ENCODE assay signal across 8 cellular contexts in the genomic region with DNA sequence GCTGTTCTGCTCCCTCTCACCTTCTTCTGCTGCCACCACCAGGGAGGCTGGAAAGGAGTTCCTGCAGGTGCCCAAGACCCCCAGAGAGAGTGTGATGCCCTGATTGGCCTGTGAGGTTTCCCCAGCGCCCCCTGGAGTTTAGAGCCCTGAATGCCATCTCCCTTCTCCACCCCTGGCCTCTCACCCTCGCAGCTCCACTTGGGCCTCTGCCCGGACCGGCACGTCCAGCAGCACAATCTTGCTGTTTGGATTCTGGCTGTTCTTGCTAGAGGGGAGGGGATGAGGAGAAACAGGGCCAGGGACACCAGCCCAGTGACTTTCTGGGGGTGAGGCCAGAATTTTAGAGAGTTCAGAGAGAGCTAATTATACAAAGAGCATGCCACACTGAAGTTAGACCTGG. TPM values are rescaled to one million over a fixed set of nuclear protein-coding genes. Genes with fewer than 3 reads are reported as not detected.
DNase-seq lines count a peak whose midpoint lies in the region; ATAC-seq, FAIRE-seq and TF ChIP-seq lines count a peak whose summit lies in the region.

No MANE protein-coding gene starts in this region.

- H3K4me1 Mint-ChIP-seq in activated naive CD8-positive, alpha-beta T cell treated with anti-CD3 and anti-CD28 coated beads for 36 hours = no peaks in the 10 kb centered on the region

- no peak for ATAC-seq in GM18511 (IDR thresholded peaks at IDR 0.05; ENCODE audit: unreplicated experiment)
- no peak for ATAC-seq in HG02678 (IDR thresholded peaks at IDR 0.05; ENCODE audit: unreplicated experiment)

- no peak overlapping the region for H3K4me3 ChIP-seq in AG09309 (ENCODE audit: control insufficient read depth, low read depth, low read length)
- H3K4me3 ChIP-seq in keratinocyte (ENCODE audit: control insufficient read depth in 2 of 3, extremely low read depth in 1 of 3, insufficient read depth in 2 of 3, low read depth in 1 of 3, low read length in 3 of 3) = no peak overlapping the region

- no peaks in the 10 kb centered on the region for H3K9me3 ChIP-seq in keratinocyte (ENCODE audit: control insufficient read depth, low read depth, low read length)

- no peak overlapping the region for H2AFZ ChIP-seq in keratinocyte (ENCODE audit: control insufficient read depth, low read length)

- no peaks in the 10 kb centered on the region for H3K9me3 Mint-ChIP-seq in activated naive CD8-positive, alpha-beta T cell treated with anti-CD3 and anti-CD28 coated beads for 36 hours

- no peaks in the 10 kb centered on the region for H3K4me1 ChIP-seq in keratinocyte (ENCODE audit: control insufficient read depth, extremely low read depth, insufficient read depth, low read length)

- H3K27me3 ChIP-seq in keratinocyte (ENCODE audit: control insufficient read depth, extremely low read depth, insufficient read depth, low read length) = peaks cover 6% of the 10 kb centered on the region

- H3K27ac ChIP-seq in keratinocyte (ENCODE audit: control insufficient read depth, insufficient read depth, low read length) = no peak overlapping the region

- no peak overlapping the region for H3K27ac Mint-ChIP-seq in activated naive CD8-positive, alpha-beta T cell treated with anti-CD3 and anti-CD28 coated beads for 36 hours

- H3K79me2 ChIP-seq in keratinocyte (ENCODE audit: control insufficient read depth, insufficient read depth, low read length) = no peaks in the 10 kb centered on the region

- TF ChIP-seq CTCF in AG09309 (IDR thresholded peaks at IDR 0.05; ENCODE audit: control insufficient read depth, insufficient read depth, low read depth, low read length, missing control alignments) (peak; percentile 56), GM20000 (IDR thresholded peaks at IDR 0.05; ENCODE audit: extremely low read depth, missing control alignments) (peak; percentile 32), keratinocyte (optimal IDR thresholded peaks at IDR 0.05 in 1 of 3, IDR thresholded peaks at IDR 0.05 in 1 of 3, conservative IDR thresholded peaks at IDR 0.05 in 1 of 3; ENCODE audit: extremely low read depth in 1 of 3, insufficient read depth in 2 of 3, low read length in 3 of 3) (peak; percentile 59 to 62 (median 61))

- no peak overlapping the region for H3K4me2 ChIP-seq in keratinocyte (ENCODE audit: control insufficient read depth, extremely low read depth, insufficient read depth, low read depth, low read length)

- dilution Hi-C loops in keratinocyte (cut with MboI; ENCODE audit: extremely low pct_ligation_motif_present, low sequenced_read_pairs) = no loop called here

- no peak overlapping the region for H3K9ac ChIP-seq in keratinocyte (ENCODE audit: control insufficient read depth, extremely low read depth, insufficient read depth, low read length)

- peaks cover 13% of the 10 kb centered on the region for H3K27me3 Mint-ChIP-seq in activated naive CD8-positive, alpha-beta T cell treated with anti-CD3 and anti-CD28 coated beads for 36 hours

- DNase-seq in AG09309 (ENCODE audit: low read depth) (no peak), GM20000 (ENCODE audit: low spot score) (peak; percentile 75), keratinocyte (ENCODE audit: low read depth, low spot score) (no peak), HK-2 (ENCODE audit: unreplicated experiment) (no peak)
- peak; percentile 25 for DNase-seq in activated naive CD8-positive, alpha-beta T cell treated with anti-CD3 and anti-CD28 coated beads for 36 hours
- DNase-seq in stimulated activated CD4-positive, alpha-beta T cell treated with anti-CD3 and anti-CD28 coated beads, Interleukin-4, amount 100 ng/mL, for 1 hour = no peak

- H3K36me3 ChIP-seq in keratinocyte (ENCODE audit: control insufficient read depth in 2 of 2, extremely low read depth in 1 of 2, insufficient read depth in 2 of 2, low read length in 2 of 2) = no peaks in the 10 kb centered on the region

- H3K9me1 ChIP-seq in keratinocyte (ENCODE audit: control insufficient read depth, extremely low read depth, insufficient read depth, low read length) = no peaks in the 10 kb centered on the region

- no peak overlapping the region for H3K4me3 Mint-ChIP-seq in activated naive CD8-positive, alpha-beta T cell treated with anti-CD3 and anti-CD28 coated beads for 36 hours

- no peak for FAIRE-seq in keratinocyte (lab: Jason Lieb, UNC)

- no peaks in the 10 kb centered on the region for H3K36me3 Mint-ChIP-seq in activated naive CD8-positive, alpha-beta T cell treated with anti-CD3 and anti-CD28 coated beads for 36 hours

- H4K20me1 ChIP-seq in keratinocyte (ENCODE audit: control insufficient read depth, extremely low read depth, insufficient read depth, low read length) = no peaks in the 10 kb centered on the region

RNA-seq across cellular contexts. Expression of a gene that starts 12.5 kb away (rescaled TPM):
- under 1 TPM; 0.14 to 0.19 TPM for total RNA-seq in activated naive CD8-positive, alpha-beta T cell treated with anti-CD3 and anti-CD28 coated beads for 36 hours
- 0.35 to 0.95 TPM (median 0.37 TPM) in 3 replicates for polyA plus RNA-seq in keratinocyte
- not detected for polyA plus RNA-seq in keratinocyte (2011; ENCODE audit: low read depth)
- 0.28 and 0.84 TPM in 2 replicates for polyA plus RNA-seq in keratinocyte (2011; cell fraction: cytosol; rRNA removed)
- 0.94 and 1.6 TPM in 2 replicates for polyA plus RNA-seq in keratinocyte (2011; cell fraction: nucleus; rRNA removed)
- polyA plus RNA-seq in keratinocyte (2012; ENCODE audit: low replicate concordance) = 0.72 and 1.0 TPM in 2 replicates
- polyA minus RNA-seq in keratinocyte = 0.38 to 1.7 TPM (median 0.53 TPM) in 3 replicates
- polyA minus RNA-seq in keratinocyte (2011; cell fraction: cytosol; rRNA and poly(A)+ RNA removed) = 0.58 TPM
- 2.1 and 2.6 TPM in 2 replicates for polyA minus RNA-seq in keratinocyte (2011; cell fraction: nucleus; rRNA and poly(A)+ RNA removed)

RNA-seq across cellular contexts. Expression of a gene that starts 13.3 kb away (rescaled TPM):
- total RNA-seq in activated naive CD8-positive, alpha-beta T cell treated with anti-CD3 and anti-CD28 coated beads for 36 hours = under 1 TPM; 0.36 to 0.62 TPM
- polyA plus RNA-seq in keratinocyte = 0.06 TPM in 1 of 3 replicates, not detected in the others
- polyA plus RNA-seq in keratinocyte (2011; ENCODE audit: low read depth) = not detected
- not detected in 2 replicates for polyA plus RNA-seq in keratinocyte (2011; cell fraction: cytosol; rRNA removed)
- 0.09 and 0.11 TPM in 2 replicates for polyA plus RNA-seq in keratinocyte (2011; cell fraction: nucleus; rRNA removed)
- 0.07 TPM in 1 of 2 replicates, not detected in the other for polyA plus RNA-seq in keratinocyte (2012; ENCODE audit: low replicate concordance)
- not detected in 3 replicates for polyA minus RNA-seq in keratinocyte
- not detected for polyA minus RNA-seq in keratinocyte (2011; cell fraction: cytosol; rRNA and poly(A)+ RNA removed)
- 0.54 TPM in 1 of 2 replicates, not detected in the other for polyA minus RNA-seq in keratinocyte (2011; cell fraction: nucleus; rRNA and poly(A)+ RNA removed)

RNA-seq across cellular contexts. Expression of a gene that starts 31.0 kb away (rescaled TPM):
- total RNA-seq in activated naive CD8-positive, alpha-beta T cell treated with anti-CD3 and anti-CD28 coated beads for 36 hours = 10 to 100 TPM; 34.4 to 36.1 TPM
- polyA plus RNA-seq in keratinocyte = 179 to 316 TPM (median 274 TPM) in 3 replicates
- 101 TPM for polyA plus RNA-seq in keratinocyte (2011; ENCODE audit: low read depth)
- 328 and 700 TPM in 2 replicates for polyA plus RNA-seq in keratinocyte (2011; cell fraction: cytosol; rRNA removed)
- 1,175 and 2,003 TPM in 2 replicates for polyA plus RNA-seq in keratinocyte (2011; cell fraction: nucleus; rRNA removed)
- 414 and 541 TPM in 2 replicates for polyA plus RNA-seq in keratinocyte (2012; ENCODE audit: low replicate concordance)
- polyA minus RNA-seq in keratinocyte = 269 to 862 TPM (median 302 TPM) in 3 replicates
- 973 TPM for polyA minus RNA-seq in keratinocyte (2011; cell fraction: cytosol; rRNA and poly(A)+ RNA removed)
- 1,084 and 1,350 TPM in 2 replicates for polyA minus RNA-seq in keratinocyte (2011; cell fraction: nucleus; rRNA and poly(A)+ RNA removed)

RNA-seq across cellular contexts. Expression of a gene that starts 51.5 kb away (rescaled TPM):
- 100 to 1,000 TPM; 193 to 200 TPM for total RNA-seq in activated naive CD8-positive, alpha-beta T cell treated with anti-CD3 and anti-CD28 coated beads for 36 hours
- polyA plus RNA-seq in keratinocyte = 108 to 170 TPM (median 149 TPM) in 3 replicates
- 47.7 TPM for polyA plus RNA-seq in keratinocyte (2011; ENCODE audit: low read depth)
- polyA plus RNA-seq in keratinocyte (2011; cell fraction: cytosol; rRNA removed) = 86.8 and 178 TPM in 2 replicates
- 160 and 203 TPM in 2 replicates for polyA plus RNA-seq in keratinocyte (2011; cell fraction: nucleus; rRNA removed)
- 183 and 186 TPM in 2 replicates for polyA plus RNA-seq in keratinocyte (2012; ENCODE audit: low replicate concordance)
- 72.4 to 219 TPM (median 104 TPM) in 3 replicates for polyA minus RNA-seq in keratinocyte
- 169 TPM for polyA minus RNA-seq in keratinocyte (2011; cell fraction: cytosol; rRNA and poly(A)+ RNA removed)
- 47.5 and 57.8 TPM in 2 replicates for polyA minus RNA-seq in keratinocyte (2011; cell fraction: nucleus; rRNA and poly(A)+ RNA removed)

Comparison
In these comparisons a context has a peak if more than half of its experiments do, and no peak if none do; other contexts are left out.
1. DNase-seq: peak in GM20000 (single experiment) and activated naive CD8-positive, alpha-beta T cell treated with anti-CD3 and anti-CD28 coated beads for 36 hours (single experiment); none in AG09309 (single experiment), keratinocyte (single experiment), HK-2 (single experiment) and stimulated activated CD4-positive, alpha-beta T cell treated with anti-CD3 and anti-CD28 coated beads, Interleukin-4, amount 100 ng/mL, for 1 hour (single experiment).
2. Peak in every context shown above with its lines, with median percentiles within 50 percentile points of each other: CTCF ChIP-seq.